Comparison of ENCODE assay signal across 1 cellular context in the genomic region with DNA sequence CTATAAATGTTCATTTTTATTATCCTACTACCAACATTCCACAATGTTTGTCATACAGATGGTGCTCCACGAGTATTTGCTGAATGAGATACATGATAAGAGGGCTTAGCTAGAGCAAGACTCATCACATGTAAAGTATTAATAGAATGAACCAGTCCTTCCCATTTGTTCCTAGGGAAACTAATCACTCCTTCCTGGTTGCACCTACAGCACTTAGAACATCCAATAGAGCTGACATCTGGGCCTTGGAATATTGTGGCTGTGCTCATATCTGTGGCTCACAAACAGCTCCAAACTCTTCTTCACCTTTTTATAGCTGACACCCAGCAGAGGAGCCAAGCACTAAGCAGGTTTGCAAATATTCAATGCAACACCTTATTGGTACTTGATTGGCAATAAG.
TF ChIP-seq lines count a peak whose summit lies in the region.

No MANE protein-coding gene starts in this region.

TF ChIP-seq in K562, 482 proteins besides CTCF, POLR2A, EP300 and RAD21 (continued from another document):
- TF ChIP-seq, protein P1, sequence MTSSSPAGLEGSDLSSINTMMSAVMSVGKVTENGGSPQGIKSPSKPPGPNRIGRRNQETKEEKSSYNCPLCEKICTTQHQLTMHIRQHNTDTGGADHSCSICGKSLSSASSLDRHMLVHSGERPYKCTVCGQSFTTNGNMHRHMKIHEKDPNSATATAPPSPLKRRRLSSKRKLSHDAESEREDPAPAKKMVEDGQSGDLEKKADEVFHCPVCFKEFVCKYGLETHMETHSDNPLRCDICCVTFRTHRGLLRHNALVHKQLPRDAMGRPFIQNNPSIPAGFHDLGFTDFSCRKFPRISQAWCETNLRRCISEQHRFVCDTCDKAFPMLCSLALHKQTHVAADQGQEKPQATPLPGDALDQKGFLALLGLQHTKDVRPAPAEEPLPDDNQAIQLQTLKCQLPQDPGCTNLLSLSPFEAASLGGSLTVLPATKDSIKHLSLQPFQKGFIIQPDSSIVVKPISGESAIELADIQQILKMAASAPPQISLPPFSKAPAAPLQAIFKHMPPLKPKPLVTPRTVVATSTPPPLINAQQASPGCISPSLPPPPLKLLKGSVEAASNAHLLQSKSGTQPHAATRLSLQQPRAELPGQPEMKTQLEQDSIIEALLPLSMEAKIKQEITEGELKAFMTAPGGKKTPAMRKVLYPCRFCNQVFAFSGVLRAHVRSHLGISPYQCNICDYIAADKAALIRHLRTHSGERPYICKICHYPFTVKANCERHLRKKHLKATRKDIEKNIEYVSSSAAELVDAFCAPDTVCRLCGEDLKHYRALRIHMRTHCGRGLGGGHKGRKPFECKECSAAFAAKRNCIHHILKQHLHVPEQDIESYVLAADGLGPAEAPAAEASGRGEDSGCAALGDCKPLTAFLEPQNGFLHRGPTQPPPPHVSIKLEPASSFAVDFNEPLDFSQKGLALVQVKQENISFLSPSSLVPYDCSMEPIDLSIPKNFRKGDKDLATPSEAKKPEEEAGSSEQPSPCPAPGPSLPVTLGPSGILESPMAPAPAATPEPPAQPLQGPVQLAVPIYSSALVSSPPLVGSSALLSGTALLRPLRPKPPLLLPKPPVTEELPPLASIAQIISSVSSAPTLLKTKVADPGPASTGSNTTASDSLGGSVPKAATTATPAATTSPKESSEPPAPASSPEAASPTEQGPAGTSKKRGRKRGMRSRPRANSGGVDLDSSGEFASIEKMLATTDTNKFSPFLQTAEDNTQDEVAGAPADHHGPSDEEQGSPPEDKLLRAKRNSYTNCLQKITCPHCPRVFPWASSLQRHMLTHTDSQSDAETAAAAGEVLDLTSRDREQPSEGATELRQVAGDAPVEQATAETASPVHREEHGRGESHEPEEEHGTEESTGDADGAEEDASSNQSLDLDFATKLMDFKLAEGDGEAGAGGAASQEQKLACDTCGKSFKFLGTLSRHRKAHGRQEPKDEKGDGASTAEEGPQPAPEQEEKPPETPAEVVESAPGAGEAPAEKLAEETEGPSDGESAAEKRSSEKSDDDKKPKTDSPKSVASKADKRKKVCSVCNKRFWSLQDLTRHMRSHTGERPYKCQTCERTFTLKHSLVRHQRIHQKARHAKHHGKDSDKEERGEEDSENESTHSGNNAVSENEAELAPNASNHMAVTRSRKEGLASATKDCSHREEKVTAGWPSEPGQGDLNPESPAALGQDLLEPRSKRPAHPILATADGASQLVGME (CRISPR knock-in tag; IDR thresholded peaks at IDR 0.05) = no peak
- TF ChIP-seq TCF7 (IDR thresholded peaks at IDR 0.05; ENCODE audit: borderline replicate concordance) = no peak
- TF ChIP-seq, protein P2, sequence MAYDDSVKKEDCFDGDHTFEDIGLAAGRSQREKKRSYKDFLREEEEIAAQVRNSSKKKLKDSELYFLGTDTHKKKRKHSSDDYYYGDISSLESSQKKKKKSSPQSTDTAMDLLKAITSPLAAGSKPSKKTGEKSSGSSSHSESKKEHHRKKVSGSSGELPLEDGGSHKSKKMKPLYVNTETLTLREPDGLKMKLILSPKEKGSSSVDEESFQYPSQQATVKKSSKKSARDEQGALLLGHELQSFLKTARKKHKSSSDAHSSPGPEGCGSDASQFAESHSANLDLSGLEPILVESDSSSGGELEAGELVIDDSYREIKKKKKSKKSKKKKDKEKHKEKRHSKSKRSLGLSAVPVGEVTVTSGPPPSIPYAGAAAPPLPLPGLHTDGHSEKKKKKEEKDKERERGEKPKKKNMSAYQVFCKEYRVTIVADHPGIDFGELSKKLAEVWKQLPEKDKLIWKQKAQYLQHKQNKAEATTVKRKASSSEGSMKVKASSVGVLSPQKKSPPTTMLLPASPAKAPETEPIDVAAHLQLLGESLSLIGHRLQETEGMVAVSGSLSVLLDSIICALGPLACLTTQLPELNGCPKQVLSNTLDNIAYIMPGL (CRISPR knock-in tag; IDR thresholded peaks at IDR 0.05) = no peak
- no peak for TF ChIP-seq GTF2E2 (tag; IDR thresholded peaks at IDR 0.05)
- no peak for TF ChIP-seq CHD4 (IDR thresholded peaks at IDR 0.05; ENCODE audit: insufficient read depth, insufficient replicate concordance, low read depth, low read length, poor library complexity, severe bottlenecking)
- TF ChIP-seq, protein P3, sequence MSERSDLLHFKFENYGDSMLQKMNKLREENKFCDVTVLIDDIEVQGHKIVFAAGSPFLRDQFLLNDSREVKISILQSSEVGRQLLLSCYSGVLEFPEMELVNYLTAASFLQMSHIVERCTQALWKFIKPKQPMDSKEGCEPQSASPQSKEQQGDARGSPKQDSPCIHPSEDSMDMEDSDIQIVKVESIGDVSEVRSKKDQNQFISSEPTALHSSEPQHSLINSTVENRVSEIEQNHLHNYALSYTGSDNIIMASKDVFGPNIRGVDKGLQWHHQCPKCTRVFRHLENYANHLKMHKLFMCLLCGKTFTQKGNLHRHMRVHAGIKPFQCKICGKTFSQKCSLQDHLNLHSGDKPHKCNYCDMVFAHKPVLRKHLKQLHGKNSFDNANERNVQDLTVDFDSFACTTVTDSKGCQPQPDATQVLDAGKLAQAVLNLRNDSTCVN (CRISPR knock-in tag; IDR thresholded peaks at IDR 0.05) = no peak
- no peak for TF ChIP-seq KDM1A (IDR thresholded peaks at IDR 0.05)
- no peak for TF ChIP-seq DMBX1 (CRISPR knock-in tag; IDR thresholded peaks at IDR 0.05; ENCODE audit: borderline replicate concordance)
